ENCODE assay signal across 17 cellular contexts in genomic region chr11:75510626-75511025, GRCh38. TPM values are rescaled to one million over a fixed set of nuclear protein-coding genes. Genes with fewer than 3 reads are reported as not detected.
DNase-seq lines count a peak whose midpoint lies in the region; ATAC-seq and TF ChIP-seq lines count a peak whose summit lies in the region.
"Had no signal": no experiment of that assay in that cellular context is flagged by ENCODE, and none has a peak within 500 bp of the region (broad histone marks: within the 10 kb centered on the region; RNA-seq: fewer than 3 reads in every experiment).

No MANE protein-coding gene starts in this region.

- no peak for DNase-seq in breast epithelium (ENCODE audit: low spot score in 2 of 2)
- no peak for DNase-seq in mammary epithelial cell
- DNase-seq in psoas muscle, result peak in 1 of 2 donors; percentile 43
- DNase-seq in glomerular visceral epithelial cell (ENCODE audit: extremely low spot score), result no peak
- no peak for DNase-seq in NCI-H748 treated with DMSO at 0.1 percent for 48 hours (lab: John Stamatoyannopoulos, UW)
- DNase-seq in DMS153 treated with DMSO at 0.1 percent for 48 hours (lab: John Stamatoyannopoulos, UW; ENCODE audit: unreplicated experiment), result no peak
- DNase-seq: AML-193; CD8-positive, alpha-beta T cell; HFFc6; NCI-H1048; NCI-H146; NCI-H2081 treated with DMSO at 0.1 percent for 48 hours; NCI-H226; NCI-H526 treated with DMSO at 0.1 percent for 48 hours; PC-9 had no signal

- peaks cover 42% of the 10 kb centered on the region for H3K4me1 Mint-ChIP-seq in brain

- dilution Hi-C loops in mammary epithelial cell (cut with HindIII; ENCODE audit: low sequenced_read_pairs), result no loop called here

- intact Hi-C loops in breast epithelium (cut with DNase I; ENCODE audit: low total_unique reads) (loop anchor here (1.0 kb wide), 1 partner anchor 22 kb away; no protein-coding TSS in a partner anchor), mammary epithelial cell (cut with micrococcal nuclease) (no loop called here), psoas muscle (cut with DNase I) (no loop called here)

- no peak overlapping the region for H2AFZ ChIP-seq in mammary epithelial cell (ENCODE audit: low read depth, low read length)
- H2AFZ ChIP-seq: PC-9 had no signal

- H4K20me1 ChIP-seq in mammary epithelial cell (ENCODE audit: insufficient read depth, low read length), result no peaks in the 10 kb centered on the region

- no peaks in the 10 kb centered on the region for H3K27me3 ChIP-seq in breast epithelium
- no peaks in the 10 kb centered on the region for H3K27me3 ChIP-seq in mammary epithelial cell (ENCODE audit: insufficient read depth, low read length)
- H3K27me3 ChIP-seq in psoas muscle (ENCODE audit: insufficient read depth in 3 of 3, low read length in 2 of 3), result no peaks in the 10 kb centered on the region

- 58% methylated on average over 3 of the region's 6 CpGs for WGBS in mammary epithelial cell (ENCODE audit: low coverage, missing lambda C conversion rate)
- 69 to 73% (median 71%) methylated on average over 6 of the region's 6 CpGs for WGBS in psoas muscle, 3 donors

- peak overlapping the region in 3 of 5 experiments; percentile 40 to 91 (median 61) for H3K27ac Mint-ChIP-seq in brain
- H3K27ac Mint-ChIP-seq: CD8-positive, alpha-beta T cell; HFFc6 had no signal

- H3K36me3 ChIP-seq in breast epithelium (no peaks in the 10 kb centered on the region), mammary epithelial cell (ENCODE audit: insufficient read depth, low read length) (no peaks in the 10 kb centered on the region), psoas muscle (ENCODE audit: insufficient read depth in 1 of 2, low read depth in 1 of 2) (no peaks in the 10 kb centered on the region)

- H3K36me3 Mint-ChIP-seq in brain, result peaks cover under 1% of the 10 kb centered on the region
- H3K36me3 Mint-ChIP-seq: CD8-positive, alpha-beta T cell had no signal

- H3K4me2 ChIP-seq in mammary epithelial cell (ENCODE audit: insufficient read depth, low read depth, low read length), result no peak overlapping the region
- H3K4me2 ChIP-seq: PC-9 had no signal

- no TSS peak for BruUV-seq in mammary epithelial cell (replicated peaks; lab: Mats Ljungman, UMichigan)

- H3K9me3 ChIP-seq in breast epithelium (no peaks in the 10 kb centered on the region), mammary epithelial cell (replicated peaks; ENCODE audit: insufficient read depth, low read length) (no peaks in the 10 kb centered on the region), psoas muscle (no peaks in the 10 kb centered on the region)

- CTCF ChIA-PET in mammary epithelial cell (lab: Charles Lee; ENCODE audit: low non-redundant PET), result no interaction called here

- no peak for ATAC-seq in psoas muscle
- ATAC-seq: CD8-positive, alpha-beta T cell; K562 had no signal

- H3K4me3 ChIP-seq in breast epithelium (no peak overlapping the region), mammary epithelial cell (replicated peaks in 1 of 3; ENCODE audit: insufficient read depth in 1 of 3, low read depth in 2 of 3, low read length in 3 of 3) (no peak overlapping the region), psoas muscle (no peak overlapping the region)
- H3K4me3 ChIP-seq: K562, PC-9 had no signal

- no peak for TF ChIP-seq CTCF in breast epithelium (IDR thresholded peaks at IDR 0.05)
- TF ChIP-seq CTCF in mammary epithelial cell (conservative IDR thresholded peaks at IDR 0.05 in 1 of 2, IDR thresholded peaks at IDR 0.05 in 1 of 2; ENCODE audit: extremely low read depth in 1 of 2, insufficient read depth in 1 of 2, low read depth in 1 of 2, low read length in 2 of 2), result no peak
- no peak for TF ChIP-seq CTCF in brain (conservative IDR thresholded peaks at IDR 0.05)
- TF ChIP-seq CTCF in psoas muscle (IDR thresholded peaks at IDR 0.05), result no peak

- H3K4me3 Mint-ChIP-seq in brain, result peak overlapping the region in 1 of 5 experiments; percentile 20
- H3K4me3 Mint-ChIP-seq: CD8-positive, alpha-beta T cell; HFFc6 had no signal

- no peaks in the 10 kb centered on the region for H3K27me3 Mint-ChIP-seq in brain

- TF ChIP-seq POLR2A in breast epithelium (IDR thresholded peaks at IDR 0.05), result no peak

- peaks cover 0 to under 1% (median 0%) of the 10 kb centered on the region in 5 experiments for H3K9me3 Mint-ChIP-seq in brain
- H3K9me3 Mint-ChIP-seq: CD8-positive, alpha-beta T cell; HFFc6 had no signal

- no peaks in the 10 kb centered on the region for H3K4me1 ChIP-seq in breast epithelium
- H3K4me1 ChIP-seq in mammary epithelial cell (ENCODE audit: insufficient read depth, low read length), result no peaks in the 10 kb centered on the region
- peaks cover 29% of the 10 kb centered on the region for H3K4me1 ChIP-seq in psoas muscle

- in situ Hi-C loops in mammary epithelial cell (cut with MboI; ENCODE audit: low sequenced_read_pairs in 2 of 2), result no loop called here

- no peak overlapping the region for H3K9ac ChIP-seq in mammary epithelial cell (ENCODE audit: insufficient read depth, low read length)

- H3K27ac ChIP-seq in breast epithelium, result peak overlapping the region; percentile 21 to 76
- no peak overlapping the region for H3K27ac ChIP-seq in mammary epithelial cell (ENCODE audit: insufficient read depth, low read depth, low read length)
- peak overlapping the region; percentile 10 for H3K27ac ChIP-seq in psoas muscle
- H3K27ac ChIP-seq: PC-9 had no signal

- no peaks in the 10 kb centered on the region for H3K79me2 ChIP-seq in mammary epithelial cell (ENCODE audit: insufficient read depth, low read length)

RNA-seq across cellular contexts. Expression of gene GDPD5, which starts 15.1 kb away (rescaled TPM):
- total RNA-seq in breast epithelium (10 to 100 TPM; 10.5 to 25.9 (median 14.8) TPM), mammary epithelial cell (10 to 100 TPM in 1 of 2 donors, 1 to 10 TPM in 1; 9.5 to 13.3 TPM), psoas muscle (10 to 100 TPM; 10.3 to 16.5 (median 12.7) TPM)
- polyA plus RNA-seq in mammary epithelial cell (4.4 TPM), brain (ENCODE audit: insufficient read depth, low read depth, low replicate concordance) (18.9 TPM), psoas muscle (10 to 100 TPM in 1 of 3 donors, 1 to 10 TPM in 2; 2.7 to 13.1 (median 6.4) TPM)
- polyA minus RNA-seq in mammary epithelial cell, result 5.9 TPM

RNA-seq across cellular contexts. Expression of gene SERPINH1, which starts 51.4 kb away (rescaled TPM):
- total RNA-seq in breast epithelium (100 to 1,000 TPM; 168 to 264 (median 259) TPM), mammary epithelial cell (100 to 1,000 TPM in 1 of 2 donors, 10 to 100 TPM in 1; 32.5 to 519 TPM), psoas muscle (10 to 100 TPM; 27.7 to 43.3 (median 31.3) TPM)
- polyA plus RNA-seq in mammary epithelial cell (136 TPM), brain (ENCODE audit: insufficient read depth, low read depth, low replicate concordance) (53.2 TPM), psoas muscle (10 to 100 TPM; 11.6 to 29.8 (median 15.6) TPM)
- 118 TPM for polyA minus RNA-seq in mammary epithelial cell
